23 cellular contexts compared by ENCODE assay signal in the genomic region with DNA sequence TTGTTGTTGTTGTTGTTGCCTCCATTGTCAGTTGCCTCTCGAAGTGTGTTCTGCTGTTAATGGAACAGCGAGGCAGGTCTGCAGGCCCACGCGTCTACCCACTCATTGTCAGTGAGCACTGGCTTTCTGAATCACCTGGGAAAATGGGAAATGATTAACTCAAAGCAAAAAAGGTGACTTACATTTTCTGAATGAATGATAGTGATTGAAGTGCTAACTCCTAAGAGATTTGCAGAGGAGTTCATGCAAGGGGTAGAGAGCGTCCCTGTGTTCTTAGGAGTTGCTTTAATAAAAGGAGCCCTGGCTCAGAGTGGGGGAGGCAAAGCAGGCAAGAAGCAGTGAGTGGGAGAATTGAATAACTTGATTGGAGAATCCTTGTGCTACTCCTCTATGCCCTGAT.
"Had no signal": no experiment of that assay in that cellular context is flagged by ENCODE, and none has a peak within 500 bp of the region (broad histone marks: within the 10 kb centered on the region; RNA-seq: fewer than 3 reads in every experiment).

No MANE protein-coding gene starts in this region.

- H3K36me3 Mint-ChIP-seq: naive B cell had no signal

- H3K9me3 ChIP-seq: colonic mucosa, esophagus squamous epithelium, gastroesophageal sphincter, prostate gland, spleen, stomach, thoracic aorta, transverse colon had no signal

- H3K27ac ChIP-seq: colonic mucosa, esophagus squamous epithelium, gastroesophageal sphincter, parathyroid adenoma, prostate gland, spleen, stomach, thoracic aorta, transverse colon had no signal

- H3K4me3 Mint-ChIP-seq: immature natural killer cell, nephron had no signal

- DNase-seq: colonic mucosa; dermis blood vessel endothelial cell; esophagus squamous epithelium; foreskin fibroblast; glutamatergic neuron; immature natural killer cell; kidney; mesendoderm; naive B cell; occipital lobe; spleen; stimulated activated CD4-positive, alpha-beta T cell treated with anti-CD3 and anti-CD28 coated beads, Interleukin-15, amount 100 ng/mL, for 24 hours; stimulated activated CD4-positive, alpha-beta T cell treated with anti-CD3 and anti-CD28 coated beads, Interleukin-2, amount 100 ng/mL, for 24 hours; stimulated activated naive CD4-positive, alpha-beta T cell; stomach; substantia nigra; transverse colon had no signal

- ATAC-seq: gastroesophageal sphincter, sciatic nerve had no signal

- H3K4me1 ChIP-seq: colonic mucosa, prostate gland had no signal

- H3K4me3 ChIP-seq: colonic mucosa, esophagus squamous epithelium, gastroesophageal sphincter, prostate gland, spleen, stomach, thoracic aorta, transverse colon had no signal

- H3K36me3 ChIP-seq: colonic mucosa, esophagus squamous epithelium, gastroesophageal sphincter, prostate gland, spleen, stomach, thoracic aorta, transverse colon had no signal
